Comparison of ENCODE assay signal across 18 cellular contexts in the genomic region with DNA sequence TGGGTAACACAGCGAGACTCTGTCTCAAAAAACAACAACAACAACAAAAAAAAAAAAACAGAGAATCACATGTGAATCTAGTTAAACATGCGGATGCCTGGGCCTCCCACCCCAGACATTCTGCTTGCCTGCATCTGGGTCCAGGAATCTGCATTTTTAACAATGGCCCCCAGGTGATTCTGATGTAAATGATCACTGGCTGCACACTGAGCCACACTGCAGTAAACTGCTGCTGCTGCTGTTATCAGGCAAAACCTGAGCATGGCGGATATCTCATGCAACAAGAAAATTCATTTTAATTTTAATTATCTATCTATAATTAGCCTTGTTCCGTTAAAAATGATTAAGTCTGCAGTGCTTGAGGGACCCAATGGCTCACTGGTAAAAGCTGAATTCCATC.
"Had no signal": no experiment of that assay in that cellular context is flagged by ENCODE, and none has a peak within 500 bp of the region (broad histone marks: within the 10 kb centered on the region; RNA-seq: fewer than 3 reads in every experiment).

No MANE protein-coding gene starts in this region.

- ATAC-seq: foreskin keratinocyte; stimulated activated naive B cell treated with anti-CD40 and anti-IgM and Interleukin-4, amounts not matched to agents 10 μg/mL and 1 μg/mL and 100 μg/mL, for 72 hours had no signal

- H3K27ac Mint-ChIP-seq: immature natural killer cell; naive B cell; nephron progenitor cell; stimulated activated naive B cell treated with anti-CD40 and anti-IgM and Interleukin-4, amounts not matched to agents 10 μg/mL and 1 μg/mL and 100 μg/mL, for 72 hours had no signal

- H3K27me3 ChIP-seq: colonic mucosa, hepatocyte, right lobe of liver, stomach had no signal

- H3K4me1 ChIP-seq: colonic mucosa, foreskin keratinocyte, parathyroid adenoma, prostate gland, right lobe of liver had no signal

- H3K9ac ChIP-seq: parathyroid adenoma had no signal

- DNase-seq: colonic mucosa; dermis blood vessel endothelial cell; erythroblast; foreskin keratinocyte; immature natural killer cell; left ventricle myocardium superior; naive B cell; nephron progenitor cell; right lobe of liver; stimulated activated CD4-positive, alpha-beta T cell treated with anti-CD3 and anti-CD28 coated beads, Interleukin-2, amount 100 ng/mL, for 24 hours; stimulated activated CD4-positive, alpha-beta T cell treated with anti-CD3 and anti-CD28 coated beads, Interleukin-4, amount 100 ng/mL, for 4 hours; stimulated activated naive B cell treated with anti-CD40 and anti-IgM and Interleukin-4, amounts not matched to agents 10 μg/mL and 1 μg/mL and 100 μg/mL, for 72 hours; stomach; trophoblast cell had no signal

- H3K27ac ChIP-seq: colonic mucosa, foreskin keratinocyte, hepatocyte, prostate gland, right lobe of liver had no signal

- H3K4me1 Mint-ChIP-seq: immature natural killer cell; naive B cell; nephron progenitor cell; stimulated activated naive B cell treated with anti-CD40 and anti-IgM and Interleukin-4, amounts not matched to agents 10 μg/mL and 1 μg/mL and 100 μg/mL, for 72 hours had no signal

- H3K4me3 Mint-ChIP-seq: immature natural killer cell; naive B cell; nephron progenitor cell; stimulated activated naive B cell treated with anti-CD40 and anti-IgM and Interleukin-4, amounts not matched to agents 10 μg/mL and 1 μg/mL and 100 μg/mL, for 72 hours had no signal

- H3K9me3 ChIP-seq: colonic mucosa, prostate gland, right lobe of liver had no signal

- H3K36me3 ChIP-seq: colonic mucosa, prostate gland, right lobe of liver, stomach had no signal

- H3K4me3 ChIP-seq: colonic mucosa, hepatocyte, prostate gland, right lobe of liver, skin epidermis, stomach had no signal
